20 cellular contexts compared by ENCODE assay signal in the genomic region with DNA sequence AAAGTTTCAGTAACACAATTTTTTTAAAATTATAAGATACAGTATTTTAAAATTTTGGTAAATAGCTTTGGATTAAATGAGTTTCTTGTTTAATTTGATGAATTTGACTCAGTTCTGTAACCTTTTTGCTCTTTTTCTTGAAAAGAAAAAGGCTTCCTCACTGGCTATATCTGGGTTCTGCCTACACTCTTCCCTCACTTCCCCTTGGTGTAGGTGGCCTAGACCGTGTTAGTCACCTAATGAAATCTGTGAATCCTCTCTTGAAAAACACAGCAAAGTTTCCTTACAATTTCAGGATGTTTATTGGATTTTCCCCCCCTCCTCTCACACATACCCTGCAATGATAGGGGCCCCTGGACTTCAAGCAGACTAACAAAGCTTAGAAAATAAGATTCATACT.
DNase-seq lines count a peak whose midpoint lies in the region; ATAC-seq and TF ChIP-seq lines count a peak whose summit lies in the region.
"Had no signal": no experiment of that assay in that cellular context is flagged by ENCODE, and none has a peak within 500 bp of the region (broad histone marks: within the 10 kb centered on the region; RNA-seq: fewer than 3 reads in every experiment).

No MANE protein-coding gene starts in this region.

- H3K4me1 Mint-ChIP-seq in activated naive CD4-positive, alpha-beta T cell treated with anti-CD3 and anti-CD28 coated beads, Interleukin-2, amount 50 U/mL, for 24 hours: peaks cover 47% of the 10 kb centered on the region
- peaks cover 13% of the 10 kb centered on the region for H3K4me1 Mint-ChIP-seq in activated naive CD4-positive, alpha-beta T cell treated with anti-CD3 and anti-CD28 coated beads, Interleukin-2, amount 10 ng/mL, durations not matched to agents 7 days and 5 days
- peaks cover 46% of the 10 kb centered on the region for H3K4me1 Mint-ChIP-seq in activated naive CD8-positive, alpha-beta T cell treated with anti-CD3 and anti-CD28 coated beads, Interleukin-2, amount 50 U/mL, for 24 hours
- peaks cover 31 to 73% of the 10 kb centered on the region in 2 donors for H3K4me1 Mint-ChIP-seq in stimulated activated naive B cell treated with anti-CD40 and anti-IgM and Interleukin-4, amounts not matched to agents 10 μg/mL and 1 μg/mL and 100 μg/mL, for 72 hours

- TF ChIP-seq POLR2A in vagina (IDR thresholded peaks at IDR 0.05): no peak

- TF ChIP-seq CTCF in GM13976 (IDR thresholded peaks at IDR 0.05; ENCODE audit: borderline replicate concordance, control extremely low read depth, extremely low read depth, insufficient read depth, missing control alignments) (no peak), vagina (IDR thresholded peaks at IDR 0.05) (no peak)

- ATAC-seq in activated naive CD8-positive, alpha-beta T cell treated with anti-CD3 and anti-CD28 coated beads, Interleukin-2, amount 50 U/mL, for 24 hours: peak; percentile 66
- ATAC-seq in stimulated activated naive B cell treated with anti-CD40 and anti-IgM and Interleukin-4, amounts not matched to agents 10 μg/mL and 1 μg/mL and 100 μg/mL, for 72 hours (replicated peaks): peak; percentile 70 to 76
- ATAC-seq: A549 had no signal

- intact Hi-C loops in vagina (cut with DNase I): no loop called here

- CTCF ChIA-PET in activated naive CD4-positive, alpha-beta T cell treated with anti-CD3 and anti-CD28 coated beads, Interleukin-2, amount 10 ng/mL, durations not matched to agents 7 days and 5 days (lab: Charles Lee): no interaction called here

- no peaks in the 10 kb centered on the region for H3K9me3 Mint-ChIP-seq in activated naive CD4-positive, alpha-beta T cell treated with anti-CD3 and anti-CD28 coated beads, Interleukin-2, amount 50 U/mL, for 24 hours
- no peaks in the 10 kb centered on the region for H3K9me3 Mint-ChIP-seq in activated naive CD4-positive, alpha-beta T cell treated with anti-CD3 and anti-CD28 coated beads, Interleukin-2, amount 10 ng/mL, durations not matched to agents 7 days and 5 days
- peaks cover 6% of the 10 kb centered on the region for H3K9me3 Mint-ChIP-seq in activated naive CD8-positive, alpha-beta T cell treated with anti-CD3 and anti-CD28 coated beads, Interleukin-2, amount 50 U/mL, for 24 hours
- peaks cover 9 to 13% of the 10 kb centered on the region in 2 donors for H3K9me3 Mint-ChIP-seq in stimulated activated naive B cell treated with anti-CD40 and anti-IgM and Interleukin-4, amounts not matched to agents 10 μg/mL and 1 μg/mL and 100 μg/mL, for 72 hours
- H3K9me3 Mint-ChIP-seq: HFFc6 had no signal

- no peaks in the 10 kb centered on the region for H3K27me3 ChIP-seq in vagina

- no peaks in the 10 kb centered on the region for H3K9me3 ChIP-seq in vagina
- H3K9me3 ChIP-seq: A549 had no signal

- no peak for DNase-seq in activated naive CD4-positive, alpha-beta T cell treated with anti-CD3 and anti-CD28 coated beads, Interleukin-2, amount 10 ng/mL, durations not matched to agents 7 days and 5 days
- DNase-seq in GM13976 (ENCODE audit: low spot score): peak; percentile 10
- DNase-seq in activated naive CD8-positive, alpha-beta T cell treated with anti-CD3 and anti-CD28 coated beads, Interleukin-2, amount 50 U/mL, for 24 hours: no peak
- no peak for DNase-seq in stimulated activated naive B cell treated with anti-CD40 and anti-IgM and Interleukin-4, amounts not matched to agents 10 μg/mL and 1 μg/mL and 100 μg/mL, for 72 hours
- DNase-seq in medulla oblongata (ENCODE audit: extremely low spot score): no peak
- DNase-seq in vagina (ENCODE audit: extremely low spot score in 2 of 2): no peak
- no peak for DNase-seq in foreskin melanocyte
- DNase-seq: C1 segment of cervical spinal cord, Calu3, DMS53, HFFc6, NCI-H1048, NCI-H146, NCI-H2081, NCI-H510A, NCI-H774, RPMI8226, SIG-M5 had no signal

- H3K4me3 Mint-ChIP-seq in activated naive CD4-positive, alpha-beta T cell treated with anti-CD3 and anti-CD28 coated beads, Interleukin-2, amount 50 U/mL, for 24 hours: no peak overlapping the region
- no peak overlapping the region for H3K4me3 Mint-ChIP-seq in activated naive CD4-positive, alpha-beta T cell treated with anti-CD3 and anti-CD28 coated beads, Interleukin-2, amount 10 ng/mL, durations not matched to agents 7 days and 5 days
- H3K4me3 Mint-ChIP-seq in activated naive CD8-positive, alpha-beta T cell treated with anti-CD3 and anti-CD28 coated beads, Interleukin-2, amount 50 U/mL, for 24 hours: no peak overlapping the region
- peak overlapping the region in 1 of 2 donors; percentile 12 for H3K4me3 Mint-ChIP-seq in stimulated activated naive B cell treated with anti-CD40 and anti-IgM and Interleukin-4, amounts not matched to agents 10 μg/mL and 1 μg/mL and 100 μg/mL, for 72 hours
- H3K4me3 Mint-ChIP-seq: HFFc6 had no signal

- in situ Hi-C loops in GM13976 (cut with MboI; ENCODE audit: low sequenced_read_pairs, unreplicated experiment): no loop called here

- peaks cover 8% of the 10 kb centered on the region for H3K36me3 Mint-ChIP-seq in activated naive CD4-positive, alpha-beta T cell treated with anti-CD3 and anti-CD28 coated beads, Interleukin-2, amount 50 U/mL, for 24 hours
- H3K36me3 Mint-ChIP-seq in activated naive CD4-positive, alpha-beta T cell treated with anti-CD3 and anti-CD28 coated beads, Interleukin-2, amount 10 ng/mL, durations not matched to agents 7 days and 5 days: peaks cover 1% of the 10 kb centered on the region
- H3K36me3 Mint-ChIP-seq in activated naive CD8-positive, alpha-beta T cell treated with anti-CD3 and anti-CD28 coated beads, Interleukin-2, amount 50 U/mL, for 24 hours (ENCODE audit: low read depth): peaks cover 29% of the 10 kb centered on the region
- H3K36me3 Mint-ChIP-seq in stimulated activated naive B cell treated with anti-CD40 and anti-IgM and Interleukin-4, amounts not matched to agents 10 μg/mL and 1 μg/mL and 100 μg/mL, for 72 hours: peaks cover 32 to 46% of the 10 kb centered on the region in 2 donors

- H3K27ac ChIP-seq in vagina: no peak overlapping the region
- H3K27ac ChIP-seq: A549 had no signal

- no peaks in the 10 kb centered on the region for H3K27me3 Mint-ChIP-seq in activated naive CD4-positive, alpha-beta T cell treated with anti-CD3 and anti-CD28 coated beads, Interleukin-2, amount 50 U/mL, for 24 hours
- H3K27me3 Mint-ChIP-seq in activated naive CD4-positive, alpha-beta T cell treated with anti-CD3 and anti-CD28 coated beads, Interleukin-2, amount 10 ng/mL, durations not matched to agents 7 days and 5 days: no peaks in the 10 kb centered on the region
- H3K27me3 Mint-ChIP-seq in activated naive CD8-positive, alpha-beta T cell treated with anti-CD3 and anti-CD28 coated beads, Interleukin-2, amount 50 U/mL, for 24 hours: no peaks in the 10 kb centered on the region
- H3K27me3 Mint-ChIP-seq in stimulated activated naive B cell treated with anti-CD40 and anti-IgM and Interleukin-4, amounts not matched to agents 10 μg/mL and 1 μg/mL and 100 μg/mL, for 72 hours: no peaks in the 10 kb centered on the region

- H3K4me1 ChIP-seq in vagina: no peaks in the 10 kb centered on the region
- H3K4me1 ChIP-seq: A549 had no signal

- peak overlapping the region; percentile 43 for H3K27ac Mint-ChIP-seq in activated naive CD4-positive, alpha-beta T cell treated with anti-CD3 and anti-CD28 coated beads, Interleukin-2, amount 50 U/mL, for 24 hours
- no peak overlapping the region for H3K27ac Mint-ChIP-seq in activated naive CD4-positive, alpha-beta T cell treated with anti-CD3 and anti-CD28 coated beads, Interleukin-2, amount 10 ng/mL, durations not matched to agents 7 days and 5 days
- H3K27ac Mint-ChIP-seq in activated naive CD8-positive, alpha-beta T cell treated with anti-CD3 and anti-CD28 coated beads, Interleukin-2, amount 50 U/mL, for 24 hours: no peak overlapping the region
- peak overlapping the region; percentile 87 for H3K27ac Mint-ChIP-seq in stimulated activated naive B cell treated with anti-CD40 and anti-IgM and Interleukin-4, amounts not matched to agents 10 μg/mL and 1 μg/mL and 100 μg/mL, for 72 hours
- H3K27ac Mint-ChIP-seq: HFFc6 had no signal

- no peaks in the 10 kb centered on the region for H3K36me3 ChIP-seq in vagina

- H3K4me3 ChIP-seq in vagina: no peak overlapping the region
- H3K4me3 ChIP-seq: A549 had no signal

Comparison
In these comparisons a context has a peak if more than half of its experiments do, and no peak if none do; other contexts are left out.
1. H3K27ac Mint-ChIP-seq: peak in activated naive CD4-positive, alpha-beta T cell treated with anti-CD3 and anti-CD28 coated beads, Interleukin-2, amount 50 U/mL, for 24 hours (single experiment) and stimulated activated naive B cell treated with anti-CD40 and anti-IgM and Interleukin-4, amounts not matched to agents 10 μg/mL and 1 μg/mL and 100 μg/mL, for 72 hours (single experiment); none in activated naive CD4-positive, alpha-beta T cell treated with anti-CD3 and anti-CD28 coated beads, Interleukin-2, amount 10 ng/mL, durations not matched to agents 7 days and 5 days (single experiment) and activated naive CD8-positive, alpha-beta T cell treated with anti-CD3 and anti-CD28 coated beads, Interleukin-2, amount 50 U/mL, for 24 hours (single experiment).